20 cellular contexts compared by ENCODE assay signal in the genomic region with DNA sequence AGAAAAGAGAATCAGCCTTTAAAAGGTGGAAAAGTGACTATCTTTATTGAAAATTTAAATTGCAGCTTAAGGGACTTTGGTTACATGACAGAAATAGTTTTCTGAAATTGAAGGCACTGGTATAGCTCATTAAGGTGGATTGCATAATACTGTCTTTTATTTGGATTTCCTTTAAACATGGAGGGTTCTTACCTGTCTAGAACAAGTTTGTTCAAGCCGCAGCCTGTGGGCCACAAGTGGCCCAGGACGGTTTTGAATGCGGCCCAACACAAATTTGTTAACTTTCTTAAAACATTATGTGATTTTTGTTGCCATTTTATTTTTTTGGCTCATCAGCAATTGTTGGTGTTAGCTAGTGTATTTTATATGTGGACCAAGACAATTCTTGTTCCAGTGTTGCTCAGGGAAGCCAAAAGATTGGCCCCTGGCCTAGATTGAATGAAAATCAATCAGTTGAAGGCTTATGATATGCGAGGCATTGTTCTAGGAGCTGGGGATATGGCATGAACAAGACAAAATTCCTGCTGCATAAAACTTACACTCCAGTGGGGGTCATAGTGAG.
"Had no signal": no experiment of that assay in that cellular context is flagged by ENCODE, and none has a peak within 500 bp of the region (broad histone marks: within the 10 kb centered on the region; RNA-seq: fewer than 3 reads in every experiment).

No MANE protein-coding gene starts in this region.

- H3K27me3 ChIP-seq: hepatocyte, sigmoid colon, upper lobe of left lung had no signal

- H3K9me3 ChIP-seq: mucosa of descending colon, sigmoid colon, thoracic aorta, upper lobe of left lung had no signal

- H3K27ac ChIP-seq: coronary artery, hepatocyte, sigmoid colon, thoracic aorta had no signal

- H3K4me2 ChIP-seq: hepatocyte, smooth muscle cell had no signal

- ATAC-seq: left ventricle myocardium superior; mucosa of descending colon; SK-N-SH treated with all-trans-retinoic acid at 6 μM for 48 hours; stimulated activated naive B cell treated with anti-CD40 and anti-IgM and Interleukin-4, amounts not matched to agents 10 μg/mL and 1 μg/mL and 100 μg/mL, for 72 hours had no signal

- DNase-seq: activated CD4-positive, alpha-beta T cell treated with anti-CD3 and anti-CD28 coated beads, Interleukin-2, amount 10 ng/mL, durations not matched to agents 24 days and 14 days; activated naive CD8-positive, alpha-beta T cell treated with anti-CD3 and anti-CD28 coated beads for 36 hours; activated T-cell treated with anti-CD3 and anti-CD28 coated beads, Interleukin-2, amount 50 U/mL, for 1 hour; erythroblast; foreskin melanocyte; glutamatergic neuron; left ventricle myocardium superior; mesendoderm; mucosa of descending colon; nephron progenitor cell; sigmoid colon; stimulated activated CD4-positive, alpha-beta T cell treated with anti-CD3 and anti-CD28 coated beads, Interleukin-15, amount 100 ng/mL, for 24 hours; stimulated activated naive B cell treated with anti-CD40 and anti-IgM and Interleukin-4, amounts not matched to agents 10 μg/mL and 1 μg/mL and 100 μg/mL, for 72 hours had no signal

- H3K79me2 ChIP-seq: hepatocyte had no signal

- H2AFZ ChIP-seq: hepatocyte had no signal

- H3K4me1 ChIP-seq: sigmoid colon had no signal

- FAIRE-seq: astrocyte had no signal

- H3K4me3 ChIP-seq: coronary artery, hepatocyte, mucosa of descending colon, sigmoid colon, smooth muscle cell, thoracic aorta, upper lobe of left lung had no signal
